ENCODE assay signal across 7 cellular contexts in the genomic region with DNA sequence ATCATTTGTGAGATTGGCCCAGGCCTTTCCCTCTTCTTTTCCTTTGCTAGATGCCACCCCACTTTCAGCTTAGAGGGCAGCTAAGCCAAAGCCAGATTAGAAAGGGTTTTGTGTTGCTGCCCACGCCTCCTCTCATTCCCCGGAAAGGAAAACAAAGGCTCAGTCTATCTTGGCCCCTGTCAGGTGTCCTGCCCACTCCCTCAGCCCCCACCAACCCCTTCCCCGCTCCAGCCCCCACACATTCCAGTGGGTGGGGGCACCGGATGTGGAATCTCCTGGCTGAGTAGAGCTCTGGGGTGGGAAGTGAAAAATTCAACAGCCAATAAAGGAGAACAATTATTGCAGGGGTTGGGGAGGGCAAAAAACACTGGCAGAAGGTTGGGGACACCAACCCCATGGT. TPM values are rescaled to one million over a fixed set of nuclear protein-coding genes. Genes with fewer than 3 reads are reported as not detected.
A peak's percentile ranks its signal among the peaks of the same experiment; 100 is the strongest.
DNase-seq lines count a peak whose midpoint lies in the region; ATAC-seq lines count a peak whose summit lies in the region.
"Had no signal": no experiment of that assay in that cellular context is flagged by ENCODE, and none has a peak within 500 bp of the region (broad histone marks: within the 10 kb centered on the region; RNA-seq: fewer than 3 reads in every experiment).

No MANE protein-coding gene starts in this region.

- no peaks in the 10 kb centered on the region for H3K36me3 ChIP-seq in muscle layer of duodenum (ENCODE audit: control insufficient read depth in 1 of 2, insufficient read depth in 2 of 2, low read length in 2 of 2)

- no peak for ATAC-seq in activated naive CD8-positive, alpha-beta T cell treated with anti-CD3 and anti-CD28 coated beads, Interleukin-2, amount 10 ng/mL, durations not matched to agents 7 days and 5 days (ENCODE audit: low read depth)
- ATAC-seq in HG02798 (IDR thresholded peaks at IDR 0.05; ENCODE audit: poor library complexity, unreplicated experiment) (no peak), GM21737 (IDR thresholded peaks at IDR 0.05; ENCODE audit: unreplicated experiment) (no peak)

- POLR2A ChIA-PET in activated naive CD8-positive, alpha-beta T cell treated with anti-CD3 and anti-CD28 coated beads, Interleukin-2, amount 10 ng/mL, durations not matched to agents 7 days and 5 days (lab: Charles Lee), result interaction anchor here (1.1 to 2.4 kb wide), 2 partner anchors 12 to 20 kb away, joined by 3 to 17 read pairs; partner anchors contain the start of gene CD63

- peak overlapping the region; percentile 92 for H3K27ac ChIP-seq in muscle layer of duodenum (ENCODE audit: low read length)

- H3K27ac Mint-ChIP-seq in activated naive CD8-positive, alpha-beta T cell treated with anti-CD3 and anti-CD28 coated beads, Interleukin-2, amount 10 ng/mL, durations not matched to agents 7 days and 5 days, result no peak overlapping the region

- H3K4me1 Mint-ChIP-seq in activated naive CD8-positive, alpha-beta T cell treated with anti-CD3 and anti-CD28 coated beads, Interleukin-2, amount 10 ng/mL, durations not matched to agents 7 days and 5 days, result peaks cover 45% of the 10 kb centered on the region

- H3K4me3 Mint-ChIP-seq in activated naive CD8-positive, alpha-beta T cell treated with anti-CD3 and anti-CD28 coated beads, Interleukin-2, amount 10 ng/mL, durations not matched to agents 7 days and 5 days, result peak overlapping the region; percentile 93

- H3K4me1 ChIP-seq in muscle layer of duodenum (ENCODE audit: control insufficient read depth in 1 of 2, insufficient read depth in 2 of 2, low read length in 2 of 2), result peaks cover 49 to 66% of the 10 kb centered on the region in 2 donors

- H3K27me3 ChIP-seq in muscle layer of duodenum (ENCODE audit: low read depth, low read length), result no peaks in the 10 kb centered on the region

- H3K9me3 Mint-ChIP-seq in activated naive CD8-positive, alpha-beta T cell treated with anti-CD3 and anti-CD28 coated beads, Interleukin-2, amount 10 ng/mL, durations not matched to agents 7 days and 5 days, result no peaks in the 10 kb centered on the region

- H3K36me3 Mint-ChIP-seq in activated naive CD8-positive, alpha-beta T cell treated with anti-CD3 and anti-CD28 coated beads, Interleukin-2, amount 10 ng/mL, durations not matched to agents 7 days and 5 days, result peaks cover 11% of the 10 kb centered on the region

- no peaks in the 10 kb centered on the region for H3K27me3 Mint-ChIP-seq in activated naive CD8-positive, alpha-beta T cell treated with anti-CD3 and anti-CD28 coated beads, Interleukin-2, amount 10 ng/mL, durations not matched to agents 7 days and 5 days

- peak overlapping the region in 1 of 2 donors; percentile 82 for H3K4me3 ChIP-seq in muscle layer of duodenum (ENCODE audit: low read depth in 1 of 2, low read length in 2 of 2)

- H3K9me3 ChIP-seq in muscle layer of duodenum (ENCODE audit: control insufficient read depth in 1 of 2, low read length in 2 of 2), result no peaks in the 10 kb centered on the region

- DNase-seq in Daoy (ENCODE audit: low read depth) (peak; percentile 66), middle frontal gyrus (ENCODE audit: extremely low spot score, low spot score) (no peak)
- DNase-seq in activated naive CD8-positive, alpha-beta T cell treated with anti-CD3 and anti-CD28 coated beads, Interleukin-2, amount 10 ng/mL, durations not matched to agents 7 days and 5 days, result no peak
- DNase-seq: effector CD8-positive, alpha-beta T cell had no signal

RNA-seq across cellular contexts. Expression of gene RDH5, which starts 2.2 kb away (rescaled TPM):
- total RNA-seq in Daoy (2014; rRNA removed; shearing (Covaris generic)), result 2.2 and 4.5 TPM in 2 replicates
- total RNA-seq in activated naive CD8-positive, alpha-beta T cell treated with anti-CD3 and anti-CD28 coated beads, Interleukin-2, amount 10 ng/mL, durations not matched to agents 7 days and 5 days, result 10 to 100 TPM; 19.0 to 21.2 TPM

RNA-seq across cellular contexts. Expression of gene BLOC1S1, which starts 2.2 kb away (rescaled TPM):
- 112 and 135 TPM in 2 replicates for total RNA-seq in Daoy (2014; rRNA removed; shearing (Covaris generic))
- 100 to 1,000 TPM; 116 to 135 TPM for total RNA-seq in activated naive CD8-positive, alpha-beta T cell treated with anti-CD3 and anti-CD28 coated beads, Interleukin-2, amount 10 ng/mL, durations not matched to agents 7 days and 5 days

RNA-seq across cellular contexts. Expression of gene ITGA7, which starts 10.3 kb away (rescaled TPM):
- 2.4 and 3.4 TPM in 2 replicates for total RNA-seq in Daoy (2014; rRNA removed; shearing (Covaris generic))
- 1 to 10 TPM; 4.1 to 4.2 TPM for total RNA-seq in activated naive CD8-positive, alpha-beta T cell treated with anti-CD3 and anti-CD28 coated beads, Interleukin-2, amount 10 ng/mL, durations not matched to agents 7 days and 5 days

RNA-seq across cellular contexts. Expression of gene CD63, which starts 10.8 kb away (rescaled TPM):
- total RNA-seq in Daoy (2014; rRNA removed; shearing (Covaris generic)), result 638 and 824 TPM in 2 replicates
- total RNA-seq in activated naive CD8-positive, alpha-beta T cell treated with anti-CD3 and anti-CD28 coated beads, Interleukin-2, amount 10 ng/mL, durations not matched to agents 7 days and 5 days, result 100 to 1,000 TPM; 150 to 165 TPM

RNA-seq across cellular contexts. Expression of gene GDF11, which starts 24.9 kb away (rescaled TPM):
- 1.5 and 2.5 TPM in 2 replicates for total RNA-seq in Daoy (2014; rRNA removed; shearing (Covaris generic))
- total RNA-seq in activated naive CD8-positive, alpha-beta T cell treated with anti-CD3 and anti-CD28 coated beads, Interleukin-2, amount 10 ng/mL, durations not matched to agents 7 days and 5 days, result 10 to 100 TPM; 10.2 to 11.5 TPM
